ENCODE assay signal across 8 cellular contexts in genomic region chr11:30917859-30918478, GRCh38.
DNase-seq lines count a peak whose midpoint lies in the region; ATAC-seq and TF ChIP-seq lines count a peak whose summit lies in the region.

No MANE protein-coding gene starts in this region.

- H3K27ac Mint-ChIP-seq in nephron progenitor cell, result no peak overlapping the region

- CTCF ChIA-PET in PC-9 (lab: Charles Lee), result interaction anchor here (0.7 kb wide), 1 partner anchor 9 kb away, joined by 4 read pairs; no protein-coding TSS in a partner anchor

- H2AFZ ChIP-seq in PC-9, result no peak overlapping the region

- H3K36me3 ChIP-seq in PC-9 (ENCODE audit: low read depth), result no peaks in the 10 kb centered on the region
- no peaks in the 10 kb centered on the region for H3K36me3 ChIP-seq in effector memory CD4-positive, alpha-beta T cell (ENCODE audit: control insufficient read depth, insufficient read depth, low read length)

- H3K4me3 ChIP-seq in Jurkat, Clone E6-1 (ENCODE audit: low read length), result no peak overlapping the region
- no peak overlapping the region for H3K4me3 ChIP-seq in PC-9
- no peak overlapping the region for H3K4me3 ChIP-seq in effector memory CD4-positive, alpha-beta T cell (ENCODE audit: insufficient read depth, low read depth, low read length, poor library complexity, severe bottlenecking)

- H3K36me3 Mint-ChIP-seq in nephron progenitor cell (ENCODE audit: low read depth), result no peaks in the 10 kb centered on the region

- no peak overlapping the region for H3K4me2 ChIP-seq in PC-9

- peak; percentile 57 for DNase-seq in G401 (ENCODE audit: low spot score)
- peak; percentile 20 for DNase-seq in GM20000 (ENCODE audit: low spot score)
- DNase-seq in Jurkat, Clone E6-1 (ENCODE audit: low read depth, low spot score), result peak; percentile 57
- DNase-seq in PC-9, result no peak
- DNase-seq in erythroblast (lab: John Stamatoyannopoulos, UW), result peak; percentile 19 to 57
- peak; percentile 27 for DNase-seq in nephron progenitor cell
- no peak for DNase-seq in effector memory CD4-positive, alpha-beta T cell

- ATAC-seq in GM21737 (IDR thresholded peaks at IDR 0.05; ENCODE audit: unreplicated experiment), result no peak

- no peaks in the 10 kb centered on the region for H3K9me2 ChIP-seq in PC-9 (ENCODE audit: insufficient read depth)

- H3K27me3 Mint-ChIP-seq in nephron progenitor cell (ENCODE audit: low read depth, poor library complexity), result peaks cover 18% of the 10 kb centered on the region

- no peaks in the 10 kb centered on the region for H3K9me3 Mint-ChIP-seq in nephron progenitor cell

- POLR2A ChIA-PET in PC-9 (lab: Charles Lee; ENCODE audit: unreplicated experiment), result no interaction called here

- intact Hi-C loops in PC-9 (cut with micrococcal nuclease; ENCODE audit: unreplicated experiment), result loop anchor here (1.0 to 2.0 kb wide), 2 partner anchors 572 to 1575 kb away; no protein-coding TSS in a partner anchor

- TF ChIP-seq CTCF in GM20000 (IDR thresholded peaks at IDR 0.05; ENCODE audit: extremely low read depth, missing control alignments) (peak; percentile 46), PC-9 (conservative IDR thresholded peaks at IDR 0.05) (peak; percentile 87), nephron progenitor cell (IDR thresholded peaks at IDR 0.05) (peak; percentile 81)

- no peaks in the 10 kb centered on the region for H3K9me3 ChIP-seq in PC-9 (ENCODE audit: insufficient read depth, low read depth)
- H3K9me3 ChIP-seq in effector memory CD4-positive, alpha-beta T cell (ENCODE audit: control insufficient read depth, low read length), result no peaks in the 10 kb centered on the region

- H3K79me2 ChIP-seq in PC-9 (ENCODE audit: low read depth), result no peaks in the 10 kb centered on the region

- no peaks in the 10 kb centered on the region; the same call in 1 of the 2 replicates for H3K27me3 ChIP-seq in PC-9 (ENCODE audit: insufficient read depth, low read depth)
- H3K27me3 ChIP-seq in effector memory CD4-positive, alpha-beta T cell (replicated peaks; ENCODE audit: control insufficient read depth, insufficient read depth, low read length, poor library complexity, severe bottlenecking), result no peaks in the 10 kb centered on the region

- no peaks in the 10 kb centered on the region for H3K4me1 ChIP-seq in PC-9 (replicated peaks; ENCODE audit: insufficient read depth)
- no peaks in the 10 kb centered on the region for H3K4me1 ChIP-seq in effector memory CD4-positive, alpha-beta T cell (ENCODE audit: control insufficient read depth, insufficient read depth, low read length, poor library complexity, severe bottlenecking)

- no peaks in the 10 kb centered on the region for H3F3A ChIP-seq in PC-9 (ENCODE audit: insufficient read depth, low read depth)

- in situ Hi-C loops in G401 (cut with HindIII; ENCODE audit: low sequenced_read_pairs), result no loop called here

- peaks cover 13% of the 10 kb centered on the region for H3K4me1 Mint-ChIP-seq in nephron progenitor cell

- TF ChIP-seq POLR2A in erythroblast (IDR thresholded peaks at IDR 0.05; ENCODE audit: low read length), result no peak

- 0 out of 2 replicates have a peak, but pooled peaks cover 4% of the 10 kb centered on the region for H4K20me1 ChIP-seq in PC-9 (ENCODE audit: insufficient read depth)

- no TSS peak for BruUV-seq in PC-9 (replicated peaks; lab: Mats Ljungman, UMichigan)

- H3K27ac ChIP-seq in PC-9, result no peak overlapping the region
- H3K27ac ChIP-seq in effector memory CD4-positive, alpha-beta T cell (ENCODE audit: insufficient read depth, low read length, poor library complexity, severe bottlenecking), result no peak overlapping the region

- no peak overlapping the region for H3K4me3 Mint-ChIP-seq in nephron progenitor cell

Comparison
In these comparisons a context has a peak if more than half of its experiments do, and no peak if none do; other contexts are left out.
1. DNase-seq: peak in G401 (single experiment), GM20000 (single experiment), Jurkat, Clone E6-1 (single experiment), erythroblast (2 of 2) and nephron progenitor cell (single experiment); none in PC-9 (0 of 2) and effector memory CD4-positive, alpha-beta T cell (0 of 3).
2. Peak in every context shown above with its lines, with median percentiles within 50 percentile points of each other: CTCF ChIP-seq.